Comparison of ENCODE assay signal across 11 cellular contexts in genomic region chr10:95792211-95792780, GRCh38. TPM values are rescaled to one million over a fixed set of nuclear protein-coding genes. Genes with fewer than 3 reads are reported as not detected.
DNase-seq lines count a peak whose midpoint lies in the region; ATAC-seq, FAIRE-seq and TF ChIP-seq lines count a peak whose summit lies in the region.
"Had no signal": no experiment of that assay in that cellular context is flagged by ENCODE, and none has a peak within 500 bp of the region (broad histone marks: within the 10 kb centered on the region; RNA-seq: fewer than 3 reads in every experiment).

No MANE protein-coding gene starts in this region.

- DNase-seq in right atrium auricular region (ENCODE audit: low spot score) (no peak), Right ventricle myocardium superior (no peak), GM12878 (ENCODE audit: low read depth, low spot score) (no peak), aorta (no peak)
- no peak for DNase-seq in activated CD4-positive, alpha-beta T cell treated with anti-CD3 and anti-CD28 coated beads, Interleukin-2, amount 10 ng/mL, durations not matched to agents 7 days and 5 days
- no peak for DNase-seq in activated CD4-positive, alpha-beta T cell treated with anti-CD3 and anti-CD28 coated beads for 4 hours
- DNase-seq: naive thymus-derived CD4-positive, alpha-beta T cell; NCI-H1105; NCI-H526 treated with DMSO at 0.1 percent for 48 hours had no signal

- H4K20me1 ChIP-seq in GM12878 (ENCODE audit: control insufficient read depth, insufficient read depth) = no peaks in the 10 kb centered on the region

- TF ChIP-seq POLR2A in GM12878 (IDR thresholded peaks at IDR 0.05; ENCODE audit: low read depth, low read length) = no peak

- SMC1A ChIA-PET in GM12878 (lab: Charles Lee; ENCODE audit: uncharacterized antibody, unreplicated experiment) = interaction anchor here (1.0 to 27.8 kb wide), 6 partner anchors 9 to 98 kb away, joined by 3 to 795 read pairs (median 93); partner anchors contain the start of genes ENTPD1 and TCTN3

- H3K9me3 Mint-ChIP-seq in nephron = no peaks in the 10 kb centered on the region
- H3K9me3 Mint-ChIP-seq in activated CD4-positive, alpha-beta T cell treated with anti-CD3 and anti-CD28 coated beads, Interleukin-2, amount 10 ng/mL, durations not matched to agents 7 days and 5 days = no peaks in the 10 kb centered on the region

- 64% methylated on average over 2 of the region's 2 CpGs for WGBS in GM12878 (ENCODE audit: insufficient coverage, insufficient replicate concordance, low lambda C conversion rate, missing lambda C conversion rate)
- WGBS in aorta, 2 donors = 82 to 85% methylated on average over 2 of the region's 2 CpGs

- no peak overlapping the region for H3K4me3 Mint-ChIP-seq in nephron
- H3K4me3 Mint-ChIP-seq in activated CD4-positive, alpha-beta T cell treated with anti-CD3 and anti-CD28 coated beads, Interleukin-2, amount 10 ng/mL, durations not matched to agents 7 days and 5 days = no peak overlapping the region
- H3K4me3 Mint-ChIP-seq: naive thymus-derived CD4-positive, alpha-beta T cell had no signal

- no peak for ATAC-seq in Right ventricle myocardium superior (ENCODE audit: poor library complexity)
- no peak for ATAC-seq in GM12878
- no peak for ATAC-seq in aorta (ENCODE audit: low FRiP score)
- no peak for ATAC-seq in HG02885 (IDR thresholded peaks at IDR 0.05; ENCODE audit: poor library complexity, unreplicated experiment)

- H3K4me1 ChIP-seq in right atrium auricular region (no peaks in the 10 kb centered on the region), GM12878 (ENCODE audit: control insufficient read depth, insufficient read depth, low read length) (peaks cover 69% of the 10 kb centered on the region), aorta (ENCODE audit: control insufficient read depth in 1 of 2, insufficient read depth in 2 of 2, low read length in 2 of 2) (peaks cover 12 to 13% of the 10 kb centered on the region in 2 donors)

- CTCF ChIA-PET in GM12878 (lab: Yijun Ruan, JAX) = interaction anchor here (1.0 to 3.9 kb wide), 7 partner anchors 8 to 98 kb away, joined by 3 to 28 read pairs (median 11); partner anchors contain the start of gene TCTN3
- CTCF ChIA-PET in activated CD4-positive, alpha-beta T cell treated with anti-CD3 and anti-CD28 coated beads, Interleukin-2, amount 10 ng/mL, durations not matched to agents 7 days and 5 days (lab: Charles Lee) = interaction anchor here (1.6 kb wide), 1 partner anchor 35 kb away, joined by 4 read pairs; no protein-coding TSS in a partner anchor

- no peaks in the 10 kb centered on the region for H3K27me3 Mint-ChIP-seq in nephron (ENCODE audit: low read depth)
- H3K27me3 Mint-ChIP-seq in activated CD4-positive, alpha-beta T cell treated with anti-CD3 and anti-CD28 coated beads, Interleukin-2, amount 10 ng/mL, durations not matched to agents 7 days and 5 days = peaks cover 9% of the 10 kb centered on the region

- BruUV-seq in GM12878 (replicated peaks; lab: Mats Ljungman, UMichigan) = no TSS peak

- peak overlapping the region; percentile 76 for H3K4me2 ChIP-seq in GM12878 (ENCODE audit: control insufficient read depth, insufficient read depth)

- H3K27me3 ChIP-seq in right atrium auricular region (no peaks in the 10 kb centered on the region), GM12878 (replicated peaks in 1 of 2; ENCODE audit: control insufficient read depth in 2 of 2, insufficient read depth in 2 of 2, low read length in 1 of 2) (no peaks in the 10 kb centered on the region), aorta (ENCODE audit: control insufficient read depth in 1 of 2, insufficient read depth in 2 of 2, low read length in 1 of 2) (no peaks in the 10 kb centered on the region)

- no peak for TF ChIP-seq RAD21 in GM12878 (IDR thresholded peaks at IDR 0.05; ENCODE audit: insufficient read depth, low read depth, low read length)

- intact Hi-C loops in Right ventricle myocardium superior (cut with DNase I) = no loop called here
- intact Hi-C loops in GM12878 (cut with micrococcal nuclease; ENCODE audit: unreplicated experiment) = no loop called here
- intact Hi-C loops in aorta (cut with DNase I) = loop anchor here in 1 of 2 donors (5.0 kb wide), 1 partner anchor 35 kb away; the partner anchor contains the start of gene ENTPD1

- RAD21 ChIA-PET in GM12878 (lab: Charles Lee; ENCODE audit: unreplicated experiment) = interaction anchor here (1.0 to 9.6 kb wide), 10 partner anchors 8 to 99 kb away, joined by 3 to 141 read pairs (median 64); partner anchors contain the start of genes ENTPD1 and TCTN3

- H3K9me3 ChIP-seq in right atrium auricular region (no peaks in the 10 kb centered on the region), GM12878 (replicated peaks; ENCODE audit: control insufficient read depth, insufficient read depth, low read length) (no peaks in the 10 kb centered on the region; the same call in 2 of the 3 replicates), aorta (ENCODE audit: control insufficient read depth, low read length) (no peaks in the 10 kb centered on the region)

- POLR2A ChIA-PET in GM12878 (lab: Charles Lee) = interaction anchor here (1.0 to 18.6 kb wide), 8 partner anchors 9 to 99 kb away, joined by 3 to 451 read pairs (median 16); partner anchors contain the start of genes ENTPD1 and TCTN3
- POLR2A ChIA-PET in activated CD4-positive, alpha-beta T cell treated with anti-CD3 and anti-CD28 coated beads, Interleukin-2, amount 10 ng/mL, durations not matched to agents 7 days and 5 days (lab: Charles Lee) = no interaction called here

- H3K9ac ChIP-seq in GM12878 (ENCODE audit: control insufficient read depth, insufficient read depth, low read length) = peak overlapping the region; percentile 64

- no peak overlapping the region for H2AFZ ChIP-seq in GM12878 (ENCODE audit: control insufficient read depth, low read depth, low read length)

- H3K36me3 ChIP-seq in right atrium auricular region (no peaks in the 10 kb centered on the region), GM12878 (ENCODE audit: control insufficient read depth in 2 of 2, insufficient read depth in 2 of 2, low read length in 1 of 2) (peaks cover 3 to 5% of the 10 kb centered on the region in 2 experiments), aorta (ENCODE audit: control insufficient read depth in 1 of 2, insufficient read depth in 2 of 2, low read length in 1 of 2) (no peaks in the 10 kb centered on the region)

- no peak for TF ChIP-seq CTCF in right atrium auricular region (IDR thresholded peaks at IDR 0.05)
- TF ChIP-seq CTCF in GM12878 (IDR thresholded peaks at IDR 0.05 in 2 of 3, conservative IDR thresholded peaks at IDR 0.05 in 1 of 3; ENCODE audit: control insufficient read depth in 2 of 3, extremely low read depth in 1 of 3, insufficient read depth in 1 of 3, low read depth in 3 of 3, low read length in 3 of 3) = no peak
- no peak for TF ChIP-seq CTCF in nephron (IDR thresholded peaks at IDR 0.05; ENCODE audit: unreplicated experiment in 3 of 3)

- H3K27ac Mint-ChIP-seq in nephron = peak overlapping the region in 2 of 3 experiments; percentile 95 to 96
- H3K27ac Mint-ChIP-seq in activated CD4-positive, alpha-beta T cell treated with anti-CD3 and anti-CD28 coated beads, Interleukin-2, amount 10 ng/mL, durations not matched to agents 7 days and 5 days = no peak overlapping the region

- no peak for TF ChIP-seq EP300 in GM12878 (IDR thresholded peaks at IDR 0.05; ENCODE audit: borderline replicate concordance in 1 of 2, control insufficient read depth in 1 of 2, low read depth in 2 of 2, low read length in 2 of 2)

- H3K4me3 ChIP-seq in right atrium auricular region = no peak overlapping the region
- H3K4me3 ChIP-seq in GM12878 = no peak overlapping the region
- no peak overlapping the region for H3K4me3 ChIP-seq in aorta (ENCODE audit: low read length in 2 of 2)

- H3K27ac ChIP-seq in right atrium auricular region = peak overlapping the region; percentile 59 to 66
- peak overlapping the region; percentile 93 for H3K27ac ChIP-seq in GM12878 (ENCODE audit: control insufficient read depth, insufficient read depth)
- peak overlapping the region; percentile 22 to 89 for H3K27ac ChIP-seq in aorta (ENCODE audit: low read depth in 1 of 2, low read length in 2 of 2)

- FAIRE-seq in GM12878 (lab: Jason Lieb, UNC) = no peak

- H3K79me2 ChIP-seq in GM12878 (ENCODE audit: control insufficient read depth, insufficient read depth, low read length) = peaks cover 98% of the 10 kb centered on the region

- peaks cover 21% of the 10 kb centered on the region for H3K4me1 Mint-ChIP-seq in nephron
- H3K4me1 Mint-ChIP-seq in activated CD4-positive, alpha-beta T cell treated with anti-CD3 and anti-CD28 coated beads, Interleukin-2, amount 10 ng/mL, durations not matched to agents 7 days and 5 days = peaks cover 2% of the 10 kb centered on the region

- no peaks in the 10 kb centered on the region for H3K36me3 Mint-ChIP-seq in nephron (ENCODE audit: low read depth)
- no peaks in the 10 kb centered on the region for H3K36me3 Mint-ChIP-seq in activated CD4-positive, alpha-beta T cell treated with anti-CD3 and anti-CD28 coated beads, Interleukin-2, amount 10 ng/mL, durations not matched to agents 7 days and 5 days (ENCODE audit: low read depth)

- in situ Hi-C loops in GM12878 (cut with MboI) = loop anchor here (5.0 kb wide), 1 partner anchor 40 kb away; no protein-coding TSS in a partner anchor

RNA-seq across cellular contexts. Expression of gene ENTPD1, which starts 36.3 kb away (rescaled TPM):
- total RNA-seq in right atrium auricular region = 10 to 100 TPM; 12.3 to 15.0 TPM
- 6.0 TPM for total RNA-seq in Right ventricle myocardium superior
- total RNA-seq in GM12878 (2013; cell fraction: nucleolus; rRNA removed) = 1,304 and 1,321 TPM in 2 replicates
- total RNA-seq in GM12878 (2014; rRNA removed) = 174 and 207 TPM in 2 replicates
- total RNA-seq in GM12878 (2014; rRNA removed; fragmentation: Illumina TruSeq; extraction: Trizol) = 211 and 225 TPM in 2 replicates
- total RNA-seq in GM12878 (2021) = 191 and 192 TPM in 2 replicates
- 134 TPM for polyA plus RNA-seq in GM12878 (2011; ENCODE audit: low read depth)
- polyA plus RNA-seq in GM12878 (2011; rRNA removed) = 413 and 501 TPM in 2 replicates
- 240 and 247 TPM in 2 replicates for polyA plus RNA-seq in GM12878 (2011; cell fraction: cytosol; rRNA removed)
- 347 and 487 TPM in 2 replicates for polyA plus RNA-seq in GM12878 (2011; cell fraction: nucleus; rRNA removed)
- polyA plus RNA-seq in GM12878 (2012) = 141 and 153 TPM in 2 replicates
- polyA plus RNA-seq in GM12878 (2014; fragmentation: Illumina TruSeq; extraction: Trizol) = 267 and 329 TPM in 2 replicates
- polyA plus RNA-seq in GM12878 (2014; fragmentation: Nextera tagmentation; extraction: Ambion mirVana) = 100 to 1,000 TPM; 110 to 113 TPM
- polyA plus RNA-seq in GM12878 (2014; rRNA removed) = 126 and 147 TPM in 2 replicates
- polyA plus RNA-seq in GM12878 (2016; fragmentation: Nextera tagmentation; extraction: Ambion mirVana) = 100 to 1,000 TPM; 129 to 137 TPM
- 467 and 533 TPM in 2 replicates for polyA minus RNA-seq in GM12878 (2011; rRNA and poly(A)+ RNA removed)
- 132 and 154 TPM in 2 replicates for polyA minus RNA-seq in GM12878 (2011; cell fraction: cytosol; rRNA and poly(A)+ RNA removed)
- polyA minus RNA-seq in GM12878 (2011; cell fraction: nucleus; rRNA and poly(A)+ RNA removed) = 363 and 434 TPM in 2 replicates
- 100 to 1,000 TPM in 1 of 2 donors, 10 to 100 TPM in 1; 77.8 to 110 TPM for total RNA-seq in aorta
- polyA plus RNA-seq in aorta = 10 to 100 TPM; 18.2 to 22.2 TPM
- under 1 TPM in 1 of 2 experiments, not detected in 1; 0.27 TPM for total RNA-seq in activated CD4-positive, alpha-beta T cell treated with anti-CD3 and anti-CD28 coated beads, Interleukin-2, amount 10 ng/mL, durations not matched to agents 7 days and 5 days

Comparison
In these comparisons a context has a peak if more than half of its experiments do, and no peak if none do; other contexts are left out.
1. RNA of gene ENTPD1, which starts 36.3 kb away (total RNA-seq): 174 to 1,321 TPM in GM12878 and 77.8 to 110 TPM in aorta; 12.3 to 15.0 TPM in right atrium auricular region, 6.0 TPM in Right ventricle myocardium superior (single experiment) and 0.27 TPM in activated CD4-positive, alpha-beta T cell treated with anti-CD3 and anti-CD28 coated beads, Interleukin-2, amount 10 ng/mL, durations not matched to agents 7 days and 5 days; every median in the first group is over 4 times any median in the second.
2. Peak in every context shown above with its lines, with median percentiles within 50 percentile points of each other: H3K27ac ChIP-seq.